Comparison of ENCODE assay signal across 25 cellular contexts in the genomic region with DNA sequence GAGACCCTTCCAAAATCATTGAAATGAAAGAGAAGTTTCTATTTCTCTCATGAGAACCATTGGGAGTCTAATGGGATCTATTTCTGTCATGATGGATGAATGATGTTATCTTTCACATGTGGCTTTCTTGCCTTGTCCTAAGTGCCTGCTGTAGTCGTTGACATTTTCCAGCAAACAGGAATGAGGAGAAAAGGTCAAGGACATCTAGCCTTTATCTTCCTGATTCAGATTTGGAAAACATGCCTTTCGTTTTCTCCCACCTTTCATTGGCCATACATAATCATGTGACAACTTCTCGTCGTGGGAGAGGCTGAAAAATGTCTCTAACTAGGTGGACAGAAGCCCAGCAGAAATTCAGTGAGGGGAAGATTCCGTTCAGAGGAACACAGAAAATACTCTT.
DNase-seq lines count a peak whose midpoint lies in the region; ATAC-seq, FAIRE-seq and TF ChIP-seq lines count a peak whose summit lies in the region.
"Had no signal": no experiment of that assay in that cellular context is flagged by ENCODE, and none has a peak within 500 bp of the region (broad histone marks: within the 10 kb centered on the region; RNA-seq: fewer than 3 reads in every experiment).

No MANE protein-coding gene starts in this region.

- intact Hi-C loops in heart left ventricle (cut with DNase I), result no loop called here
- intact Hi-C loops in right cardiac atrium (cut with DNase I), result no loop called here
- intact Hi-C loops in natural killer cell (cut with micrococcal nuclease), result no loop called here

- peaks cover 21% of the 10 kb centered on the region for H3K79me2 ChIP-seq in astrocyte (ENCODE audit: insufficient read depth, low read length)

- H3K4me1 ChIP-seq in heart left ventricle (peaks cover 0 to 26% (median 0%) of the 10 kb centered on the region in 12 donors), right cardiac atrium (ENCODE audit: control insufficient read depth, insufficient read depth, low read length) (no peaks in the 10 kb centered on the region), astrocyte (ENCODE audit: insufficient read depth, low read length) (peaks cover 18% of the 10 kb centered on the region)
- H3K4me1 ChIP-seq: breast epithelium, testis, vagina had no signal

- H3K4me3 Mint-ChIP-seq in astrocyte (ENCODE audit: unreplicated experiment) (no peak overlapping the region), natural killer cell (no peak overlapping the region)
- H3K4me3 Mint-ChIP-seq: CD14-positive monocyte; endodermal cell; neural crest cell; stimulated activated effector memory CD8-positive, alpha-beta T cell treated with anti-CD3 and anti-CD28 coated beads, Interleukin-12 subunit alpha, Interleukin-12 subunit beta, amount 100 ng/mL, for 72 hours had no signal

- no peak overlapping the region for H3K4me2 ChIP-seq in astrocyte (ENCODE audit: low read length)

- ATAC-seq in heart left ventricle (peak; percentile 27 to 84 (median 53)), right cardiac atrium (no peak), natural killer cell (no peak)
- ATAC-seq: activated CD4-positive, CD25-positive, alpha-beta regulatory T cell treated with anti-CD3 and anti-CD28 coated beads, Interleukin-2, amount 50 U/mL, for 24 hours had no signal

- WGBS in heart left ventricle, 4 donors, result 30 to 50% (median 37%) methylated on average over 5 of the region's 5 CpGs
- 44% methylated on average over 5 of the region's 5 CpGs for WGBS in right cardiac atrium

- H4K20me1 ChIP-seq in astrocyte (ENCODE audit: insufficient read depth, low read length), result peaks cover 22% of the 10 kb centered on the region

- DNase-seq in heart left ventricle, result no peak
- no peak for DNase-seq in right cardiac atrium
- peak; percentile 44 for DNase-seq in OCI-M1 (lab: John Stamatoyannopoulos, UW)
- DNase-seq in astrocyte (ENCODE audit: low read depth), result no peak
- no peak for DNase-seq in natural killer cell
- no peak for DNase-seq in activated CD8-positive, alpha-beta memory T cell treated with anti-CD3 and anti-CD28 coated beads, Interleukin-2, amount 50 U/mL, for 48 hours
- DNase-seq in GOT3 (lab: John Stamatoyannopoulos, UW), result no peak
- DNase-seq: endodermal cell; GDM1; KBM-7; midbrain; MM.1S; NCI-H1436 treated with DMSO at 0.1 percent for 48 hours; NCI-H526 treated with DMSO at 0.1 percent for 48 hours; stimulated activated CD4-positive, alpha-beta T cell treated with anti-CD3 and anti-CD28 coated beads, Interleukin-1b, Interleukin-23, amount 100 ng/mL, for 48 hours; testis had no signal

- H3K27ac ChIP-seq in heart left ventricle (peak overlapping the region in 4 of 12 donors; percentile 9 to 44 (median 30)), right cardiac atrium (ENCODE audit: low read length) (no peak overlapping the region), astrocyte (ENCODE audit: low read depth, low read length) (no peak overlapping the region)
- H3K27ac ChIP-seq: breast epithelium, coronary artery, testis, vagina had no signal

- peaks cover 0 to 38% (median 14%) of the 10 kb centered on the region in 9 donors for H3K36me3 ChIP-seq in heart left ventricle
- H3K36me3 ChIP-seq in astrocyte (ENCODE audit: insufficient read depth, low read length), result peaks cover 7% of the 10 kb centered on the region
- H3K36me3 ChIP-seq: adrenal gland, breast epithelium, vagina had no signal

- H3K4me3 ChIP-seq in heart left ventricle (peak overlapping the region in 5 of 12 donors; percentile 0 to 37 (median 8)), right cardiac atrium (ENCODE audit: low read length) (no peak overlapping the region), astrocyte (ENCODE audit: insufficient read depth, low read depth, low read length) (no peak overlapping the region)
- H3K4me3 ChIP-seq: breast epithelium, coronary artery, testis, vagina had no signal

- no peak overlapping the region for H2AFZ ChIP-seq in astrocyte (ENCODE audit: low read depth, low read length)

- no peaks in the 10 kb centered on the region for H3K27me3 ChIP-seq in heart left ventricle
- no peaks in the 10 kb centered on the region for H3K27me3 ChIP-seq in right cardiac atrium (ENCODE audit: control insufficient read depth, insufficient read depth)
- H3K27me3 ChIP-seq in astrocyte (ENCODE audit: insufficient read depth, low read length), result no peaks in the 10 kb centered on the region
- H3K27me3 ChIP-seq: adrenal gland, breast epithelium, testis, vagina had no signal

- no peak overlapping the region for H3K9ac ChIP-seq in astrocyte (ENCODE audit: low read length)

- TF ChIP-seq CTCF in heart left ventricle (IDR thresholded peaks at IDR 0.05), result no peak
- TF ChIP-seq CTCF in astrocyte (IDR thresholded peaks at IDR 0.05; ENCODE audit: insufficient read depth, low read depth, low read length), result no peak
- no peak for TF ChIP-seq CTCF in natural killer cell (IDR thresholded peaks at IDR 0.05)

- H3K9me3 ChIP-seq in heart left ventricle (no peaks in the 10 kb centered on the region), right cardiac atrium (ENCODE audit: control insufficient read depth, low read length) (no peaks in the 10 kb centered on the region), astrocyte (ENCODE audit: insufficient read depth, low read depth, low read length) (no peaks in the 10 kb centered on the region)
- H3K9me3 ChIP-seq: adrenal gland, breast epithelium, testis, vagina had no signal

- H3K27me3 Mint-ChIP-seq in astrocyte (ENCODE audit: low read depth, unreplicated experiment) (no peaks in the 10 kb centered on the region), natural killer cell (ENCODE audit: low read depth in 2 of 2) (no peaks in the 10 kb centered on the region)

- no peak for TF ChIP-seq POLR2A in heart left ventricle (IDR thresholded peaks at IDR 0.05)

- H3K9me3 Mint-ChIP-seq in astrocyte (ENCODE audit: unreplicated experiment), result no peaks in the 10 kb centered on the region
- H3K9me3 Mint-ChIP-seq in natural killer cell, result no peaks in the 10 kb centered on the region
- H3K9me3 Mint-ChIP-seq: activated T-helper 2 cell treated with anti-CD3 and anti-CD28 coated beads, Interferon-gamma antibody, Interleukin-2, Interleukin-4, amounts not matched to agents 10 μg/mL and 5 μg/mL and 100 μg/mL, durations not matched to agents 14 hours and 24 hours and 36 hours; CD14-positive monocyte; endodermal cell; neural crest cell; stimulated activated effector memory CD8-positive, alpha-beta T cell treated with anti-CD3 and anti-CD28 coated beads, Interleukin-12 subunit alpha, Interleukin-12 subunit beta, amount 100 ng/mL, for 72 hours had no signal

- FAIRE-seq in astrocyte (lab: Jason Lieb, UNC), result peak; percentile 23

- peaks cover 13% of the 10 kb centered on the region for H3K4me1 Mint-ChIP-seq in astrocyte (ENCODE audit: low read depth, unreplicated experiment)
- H3K4me1 Mint-ChIP-seq in natural killer cell, result peaks cover 40 to 45% of the 10 kb centered on the region in 2 donors
- H3K4me1 Mint-ChIP-seq: endodermal cell had no signal

- H3K36me3 Mint-ChIP-seq in astrocyte (ENCODE audit: low read depth, unreplicated experiment), result peaks cover 22% of the 10 kb centered on the region
- peaks cover 12% of the 10 kb centered on the region for H3K36me3 Mint-ChIP-seq in natural killer cell

- H3K27ac Mint-ChIP-seq in astrocyte (ENCODE audit: unreplicated experiment) (no peak overlapping the region), natural killer cell (peak overlapping the region; percentile 33 to 97)
- H3K27ac Mint-ChIP-seq: activated T-helper 2 cell treated with anti-CD3 and anti-CD28 coated beads, Interferon-gamma antibody, Interleukin-2, Interleukin-4, amounts not matched to agents 10 μg/mL and 5 μg/mL and 100 μg/mL, durations not matched to agents 14 hours and 24 hours and 36 hours; endodermal cell had no signal

Comparison
In these comparisons a context has a peak if more than half of its experiments do, and no peak if none do; other contexts are left out.
1. ATAC-seq: peak in heart left ventricle (4 of 4); none in right cardiac atrium (0 of 2) and natural killer cell (0 of 3).